12 cellular contexts compared by ENCODE assay signal in genomic region chr2:112712903-112713584, GRCh38. TPM values are rescaled to one million over a fixed set of nuclear protein-coding genes. Genes with fewer than 3 reads are reported as not detected.
DNase-seq lines count a peak whose midpoint lies in the region; ATAC-seq, FAIRE-seq and TF ChIP-seq lines count a peak whose summit lies in the region.
"Had no signal": no experiment of that assay in that cellular context is flagged by ENCODE, and none has a peak within 500 bp of the region (broad histone marks: within the 10 kb centered on the region; RNA-seq: fewer than 3 reads in every experiment).

No MANE protein-coding gene starts in this region.

- H3K27me3 ChIP-seq in BLaER1 treated with 17β-estradiol and CSF1 and Interleukin-3, amounts not matched to agents 10 nM and 100 nM, result no peaks in the 10 kb centered on the region
- H3K27me3 ChIP-seq in astrocyte (ENCODE audit: insufficient read depth, low read length) (peaks cover 3% of the 10 kb centered on the region), osteoblast (ENCODE audit: insufficient read depth, low read length) (no peaks in the 10 kb centered on the region)

- ATAC-seq in GM19397 (IDR thresholded peaks at IDR 0.05; ENCODE audit: unreplicated experiment) (no peak), GM21526 (IDR thresholded peaks at IDR 0.05; ENCODE audit: low FRiP score, unreplicated experiment) (no peak)

- peaks cover 44% of the 10 kb centered on the region for H3K27me3 Mint-ChIP-seq in astrocyte (ENCODE audit: low read depth, unreplicated experiment)
- H3K27me3 Mint-ChIP-seq in nephron progenitor cell (ENCODE audit: low read depth, poor library complexity), result peaks cover 21% of the 10 kb centered on the region
- H3K27me3 Mint-ChIP-seq: stimulated activated naive CD8-positive, alpha-beta T cell treated with anti-CD3 and anti-CD28 coated beads, Interleukin-15, Interleukin-2, amounts not matched to agents 100 ng/mL and 50 ng/mL, for 24 hours had no signal

- no peaks in the 10 kb centered on the region for H4K20me1 ChIP-seq in BLaER1 treated with 17β-estradiol and CSF1 and Interleukin-3, amounts not matched to agents 10 nM and 100 nM
- H4K20me1 ChIP-seq in astrocyte (ENCODE audit: insufficient read depth, low read length) (no peaks in the 10 kb centered on the region), osteoblast (ENCODE audit: insufficient read depth, low read length) (no peaks in the 10 kb centered on the region)

- peaks cover 38 to 57% (median 44%) of the 10 kb centered on the region in 10 experiments for H3K4me1 ChIP-seq in BLaER1 treated with 17β-estradiol and CSF1 and Interleukin-3, amounts not matched to agents 10 nM and 100 nM
- peaks cover 17% of the 10 kb centered on the region for H3K4me1 ChIP-seq in astrocyte (ENCODE audit: insufficient read depth, low read length)
- peaks cover 19% of the 10 kb centered on the region for H3K4me1 ChIP-seq in osteoblast (ENCODE audit: insufficient read depth, low read length)

- DNase-seq in KBM-7 (peak; percentile 25), astrocyte (ENCODE audit: low read depth) (peak; percentile 72), osteoblast (ENCODE audit: insufficient read length, low spot score, missing footprints) (no peak), NCI-H446 (lab: John Stamatoyannopoulos, UW) (no peak), nephron progenitor cell (no peak)
- DNase-seq: islet precursor cell, NCI-H2081, SHP77 had no signal

- no peaks in the 10 kb centered on the region for H3K36me3 ChIP-seq in BLaER1 treated with 17β-estradiol and CSF1 and Interleukin-3, amounts not matched to agents 10 nM and 100 nM
- H3K36me3 ChIP-seq in astrocyte (ENCODE audit: insufficient read depth, low read length), result no peaks in the 10 kb centered on the region
- H3K36me3 ChIP-seq in osteoblast (ENCODE audit: insufficient read depth, low read length), result no peaks in the 10 kb centered on the region

- H3K9me3 Mint-ChIP-seq in astrocyte (ENCODE audit: unreplicated experiment) (peaks cover 5% of the 10 kb centered on the region), nephron progenitor cell (peaks cover 5% of the 10 kb centered on the region)
- H3K9me3 Mint-ChIP-seq: stimulated activated naive CD8-positive, alpha-beta T cell treated with anti-CD3 and anti-CD28 coated beads, Interleukin-15, Interleukin-2, amounts not matched to agents 100 ng/mL and 50 ng/mL, for 24 hours had no signal

- H2AFZ ChIP-seq in astrocyte (ENCODE audit: low read depth, low read length) (peak overlapping the region; percentile 39), osteoblast (ENCODE audit: low read length) (peak overlapping the region; percentile 50)

- H3K36me3 Mint-ChIP-seq in astrocyte (ENCODE audit: low read depth, unreplicated experiment) (no peaks in the 10 kb centered on the region), nephron progenitor cell (ENCODE audit: low read depth) (no peaks in the 10 kb centered on the region)

- peak overlapping the region; percentile 42 to 92 (median 63) for H3K4me2 ChIP-seq in BLaER1 treated with 17β-estradiol and CSF1 and Interleukin-3, amounts not matched to agents 10 nM and 100 nM
- H3K4me2 ChIP-seq in astrocyte (ENCODE audit: low read length), result peak overlapping the region; percentile 74
- H3K4me2 ChIP-seq in osteoblast (ENCODE audit: insufficient read depth, low read length), result no peak overlapping the region

- H3K4me1 Mint-ChIP-seq in astrocyte (ENCODE audit: low read depth, unreplicated experiment) (peaks cover 7% of the 10 kb centered on the region), nephron progenitor cell (peaks cover 13% of the 10 kb centered on the region)

- H3K27ac Mint-ChIP-seq in astrocyte (ENCODE audit: unreplicated experiment) (no peak overlapping the region), nephron progenitor cell (no peak overlapping the region)
- H3K27ac Mint-ChIP-seq: stimulated activated naive CD8-positive, alpha-beta T cell treated with anti-CD3 and anti-CD28 coated beads, Interleukin-15, Interleukin-2, amounts not matched to agents 100 ng/mL and 50 ng/mL, for 24 hours had no signal

- TF ChIP-seq CTCF in astrocyte (IDR thresholded peaks at IDR 0.05; ENCODE audit: insufficient read depth, low read depth, low read length) (no peak), osteoblast (IDR thresholded peaks at IDR 0.05; ENCODE audit: extremely low read depth, low read depth, low read length) (no peak), nephron progenitor cell (IDR thresholded peaks at IDR 0.05) (no peak)

- no peaks in the 10 kb centered on the region for H3K79me2 ChIP-seq in astrocyte (ENCODE audit: insufficient read depth, low read length)
- no peaks in the 10 kb centered on the region for H3K79me2 ChIP-seq in osteoblast (ENCODE audit: insufficient read depth, low read length)

- peak overlapping the region in 3 of 11 experiments; percentile 26 to 53 (median 30); a peak in 4 of 22 replicates for H3K27ac ChIP-seq in BLaER1 treated with 17β-estradiol and CSF1 and Interleukin-3, amounts not matched to agents 10 nM and 100 nM
- H3K27ac ChIP-seq in astrocyte (ENCODE audit: low read depth, low read length), result peak overlapping the region; percentile 58
- peak overlapping the region; percentile 46 for H3K27ac ChIP-seq in osteoblast (ENCODE audit: low read depth, low read length)

- in situ Hi-C loops in KBM-7 (cut with MboI; ENCODE audit: low pct_unique_long_range_greater_than_20kb, low sequenced_read_pairs), result no loop called here

- H3K4me3 Mint-ChIP-seq in astrocyte (ENCODE audit: unreplicated experiment) (no peak overlapping the region), nephron progenitor cell (no peak overlapping the region)
- H3K4me3 Mint-ChIP-seq: stimulated activated naive CD8-positive, alpha-beta T cell treated with anti-CD3 and anti-CD28 coated beads, Interleukin-15, Interleukin-2, amounts not matched to agents 100 ng/mL and 50 ng/mL, for 24 hours had no signal

- no peak for FAIRE-seq in astrocyte (lab: Jason Lieb, UNC)

- H3K9me3 ChIP-seq in BLaER1 treated with 17β-estradiol and CSF1 and Interleukin-3, amounts not matched to agents 10 nM and 100 nM (replicated peaks in 1 of 11), result peaks cover 0 to 11% (median 3%) of the 10 kb centered on the region in 11 experiments; a peak in 8 of 22 replicates
- no peaks in the 10 kb centered on the region for H3K9me3 ChIP-seq in astrocyte (ENCODE audit: insufficient read depth, low read depth, low read length)
- H3K9me3 ChIP-seq in osteoblast (ENCODE audit: low read depth, low read length), result no peaks in the 10 kb centered on the region

- H3K9ac ChIP-seq in BLaER1 treated with 17β-estradiol and CSF1 and Interleukin-3, amounts not matched to agents 10 nM and 100 nM, result peak overlapping the region in 2 of 11 experiments; percentile 7 to 10; a peak in 3 of 22 replicates
- H3K9ac ChIP-seq in astrocyte (ENCODE audit: low read length), result peak overlapping the region; percentile 57

- no peak overlapping the region for H3K4me3 ChIP-seq in BLaER1 treated with 17β-estradiol and CSF1 and Interleukin-3, amounts not matched to agents 10 nM and 100 nM
- H3K4me3 ChIP-seq in astrocyte (ENCODE audit: insufficient read depth, low read depth, low read length), result no peak overlapping the region
- H3K4me3 ChIP-seq in osteoblast (ENCODE audit: insufficient read depth, low read length), result no peak overlapping the region

RNA-seq across cellular contexts. Expression of gene NT5DC4, which starts 7.8 kb away (rescaled TPM):
- not detected in 2 replicates for total RNA-seq in astrocyte
- total RNA-seq in osteoblast, result not detected in 2 replicates

RNA-seq across cellular contexts. Expression of gene CKAP2L, which starts 51.4 kb away (rescaled TPM):
- total RNA-seq in astrocyte (0.96 and 2.1 TPM in 2 replicates), osteoblast (1.1 and 1.5 TPM in 2 replicates)

Comparison
In these comparisons a context has a peak if more than half of its experiments do, and no peak if none do; other contexts are left out.
1. DNase-seq: peak in KBM-7 (single experiment) and astrocyte (single experiment); none in osteoblast (single experiment), NCI-H446 (0 of 2) and nephron progenitor cell (single experiment).